Comparison of ENCODE assay signal across 25 cellular contexts in the genomic region with DNA sequence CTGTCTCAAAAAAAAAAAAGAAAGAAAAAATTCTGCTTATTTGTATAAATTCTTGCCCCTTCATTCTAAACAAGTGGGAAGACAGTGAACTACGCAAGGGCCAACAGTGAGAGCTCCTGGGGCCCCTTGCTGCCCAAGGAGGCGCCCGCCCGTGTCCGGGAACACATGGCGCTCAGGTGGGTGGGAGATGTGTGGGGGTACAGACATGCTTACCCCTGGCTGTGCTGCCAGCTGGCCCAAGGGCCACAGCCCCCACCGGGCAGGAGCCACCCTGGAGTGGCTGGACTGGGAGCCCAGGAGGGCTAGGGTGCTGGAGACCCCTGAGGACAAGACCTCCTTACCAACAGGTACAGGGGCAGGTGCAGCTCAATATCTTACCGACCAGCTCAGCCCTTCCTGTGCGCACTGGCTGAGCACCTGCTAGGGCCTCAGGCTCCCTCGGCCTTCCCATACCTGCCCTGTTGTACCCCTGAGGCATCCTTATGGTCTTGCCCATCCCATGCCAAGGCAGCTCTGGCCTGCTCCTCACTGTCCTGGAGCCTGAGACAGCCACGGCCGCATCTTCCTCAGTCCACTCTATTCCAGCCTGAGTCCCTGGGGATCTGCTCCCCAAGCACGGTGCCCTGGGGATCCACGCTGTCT.
"Had no signal": no experiment of that assay in that cellular context is flagged by ENCODE, and none has a peak within 500 bp of the region (broad histone marks: within the 10 kb centered on the region; RNA-seq: fewer than 3 reads in every experiment).

No MANE protein-coding gene starts in this region.

- H3K27me3 ChIP-seq: dorsolateral prefrontal cortex, gastrocnemius medialis, left lung, ovary, sigmoid colon, tibial nerve, upper lobe of left lung, uterus had no signal

- H3K4me1 ChIP-seq: sigmoid colon, uterus had no signal

- DNase-seq: dorsolateral prefrontal cortex; effector CD4-positive, alpha-beta T cell; foreskin fibroblast; gastrocnemius medialis; head of caudate nucleus; left cardiac atrium; left lung; mesendoderm; midbrain; naive thymus-derived CD4-positive, alpha-beta T cell; occipital lobe; ovary; psoas muscle; right cardiac atrium; sigmoid colon; stimulated activated CD4-positive, alpha-beta T cell treated with anti-CD3 and anti-CD28 coated beads, Interleukin-4, amount 100 ng/mL, for 4 hours; uterus had no signal

- H3K27ac ChIP-seq: dorsolateral prefrontal cortex, epithelial cell of prostate, gastrocnemius medialis, left lung, ovary, psoas muscle, sigmoid colon, thoracic aorta, tibial nerve, upper lobe of left lung, uterus had no signal

- H3K4me3 ChIP-seq: dorsolateral prefrontal cortex, gastrocnemius medialis, left lung, ovary, psoas muscle, sigmoid colon, thoracic aorta, tibial nerve, upper lobe of left lung, uterus had no signal

- H3K4me1 Mint-ChIP-seq: nephron; stimulated activated memory B cell treated with anti-CD40 and anti-IgM and Interleukin-4, amounts not matched to agents 10 μg/mL and 1 μg/mL and 100 μg/mL, for 72 hours had no signal

- H3K27ac Mint-ChIP-seq: nephron; stimulated activated memory B cell treated with anti-CD40 and anti-IgM and Interleukin-4, amounts not matched to agents 10 μg/mL and 1 μg/mL and 100 μg/mL, for 72 hours; stimulated activated naive CD8-positive, alpha-beta T cell treated with anti-CD3 and anti-CD28 coated beads, Interleukin-15, Interleukin-2, amounts not matched to agents 100 ng/mL and 50 ng/mL, for 24 hours had no signal

- H3K4me3 Mint-ChIP-seq: naive thymus-derived CD4-positive, alpha-beta T cell; nephron; stimulated activated memory B cell treated with anti-CD40 and anti-IgM and Interleukin-4, amounts not matched to agents 10 μg/mL and 1 μg/mL and 100 μg/mL, for 72 hours; stimulated activated naive CD8-positive, alpha-beta T cell treated with anti-CD3 and anti-CD28 coated beads, Interleukin-15, Interleukin-2, amounts not matched to agents 100 ng/mL and 50 ng/mL, for 24 hours had no signal

- H3K9me3 ChIP-seq: gastrocnemius medialis, left lung, ovary, psoas muscle, sigmoid colon, thoracic aorta, tibial nerve, upper lobe of left lung, uterus had no signal

- ATAC-seq: esophagus mucosa; gastrocnemius medialis; left cardiac atrium; left lung; naive thymus-derived CD4-positive, alpha-beta T cell; psoas muscle; right cardiac atrium; stimulated activated memory B cell treated with anti-CD40 and anti-IgM and Interleukin-4, amounts not matched to agents 10 μg/mL and 1 μg/mL and 100 μg/mL, for 72 hours had no signal

- H3K36me3 ChIP-seq: ovary, thoracic aorta, uterus had no signal

- H3K9me3 Mint-ChIP-seq: naive thymus-derived CD4-positive, alpha-beta T cell; nephron; stimulated activated memory B cell treated with anti-CD40 and anti-IgM and Interleukin-4, amounts not matched to agents 10 μg/mL and 1 μg/mL and 100 μg/mL, for 72 hours; stimulated activated naive CD8-positive, alpha-beta T cell treated with anti-CD3 and anti-CD28 coated beads, Interleukin-15, Interleukin-2, amounts not matched to agents 100 ng/mL and 50 ng/mL, for 24 hours had no signal

- H3K27me3 Mint-ChIP-seq: naive thymus-derived CD4-positive, alpha-beta T cell; stimulated activated memory B cell treated with anti-CD40 and anti-IgM and Interleukin-4, amounts not matched to agents 10 μg/mL and 1 μg/mL and 100 μg/mL, for 72 hours; stimulated activated naive CD8-positive, alpha-beta T cell treated with anti-CD3 and anti-CD28 coated beads, Interleukin-15, Interleukin-2, amounts not matched to agents 100 ng/mL and 50 ng/mL, for 24 hours had no signal
